ENCODE assay signal across 11 cellular contexts in genomic region chr18:71398530-71398929, GRCh38.
DNase-seq lines count a peak whose midpoint lies in the region; ATAC-seq and TF ChIP-seq lines count a peak whose summit lies in the region.
"Had no signal": no experiment of that assay in that cellular context is flagged by ENCODE, and none has a peak within 500 bp of the region (broad histone marks: within the 10 kb centered on the region; RNA-seq: fewer than 3 reads in every experiment).

No MANE protein-coding gene starts in this region.

- H3K4me3 Mint-ChIP-seq in chondrocyte (ENCODE audit: unreplicated experiment): no peak overlapping the region
- H3K4me3 Mint-ChIP-seq: HFFc6 had no signal

- no peak overlapping the region for H3K27ac Mint-ChIP-seq in chondrocyte (ENCODE audit: unreplicated experiment)
- H3K27ac Mint-ChIP-seq: HFFc6 had no signal

- H3K36me3 Mint-ChIP-seq in chondrocyte (ENCODE audit: low read depth): no peaks in the 10 kb centered on the region

- no peaks in the 10 kb centered on the region for H3K9me3 Mint-ChIP-seq in chondrocyte (ENCODE audit: low read depth)

- intact Hi-C loops in left colon (cut with DNase I, micrococcal nuclease): no loop called here

- no peaks in the 10 kb centered on the region for H3K4me1 Mint-ChIP-seq in chondrocyte (ENCODE audit: low read depth)

- ATAC-seq in left colon (no peak), HG02678 (IDR thresholded peaks at IDR 0.05; ENCODE audit: unreplicated experiment) (no peak)

- peak; percentile 9 for TF ChIP-seq CTCF in chondrocyte (IDR thresholded peaks at IDR 0.05)

- DNase-seq in DMS 273 (lab: John Stamatoyannopoulos, UW; ENCODE audit: unreplicated experiment) (peak; percentile 16), DMS 273 treated with DMSO at 0.1 percent for 48 hours (lab: John Stamatoyannopoulos, UW) (no peak), NCI-H510A treated with DMSO at 0.1 percent for 48 hours (lab: John Stamatoyannopoulos, UW) (peak; percentile 56), chondrocyte (ENCODE audit: low spot score) (no peak), nucleus accumbens (lab: John Stamatoyannopoulos, UW) (peak in 47 of 56 donors; percentile 3 to 76 (median 30)), activated gamma-delta T cell treated with Interleukin-2 at 50 U/mL for 16 hours (no peak), left colon (no peak)
- DNase-seq: 8988T, HFFc6, NCI-H1930 had no signal

- peaks cover 3% of the 10 kb centered on the region for H3K27me3 Mint-ChIP-seq in chondrocyte (ENCODE audit: low read depth)

Comparison
In these comparisons a context has a peak if more than half of its experiments do, and no peak if none do; other contexts are left out.
1. DNase-seq: peak in DMS 273 (single experiment), NCI-H510A treated with DMSO at 0.1 percent for 48 hours (single experiment) and nucleus accumbens (47 of 56); none in DMS 273 treated with DMSO at 0.1 percent for 48 hours (single experiment), chondrocyte (single experiment), activated gamma-delta T cell treated with Interleukin-2 at 50 U/mL for 16 hours (single experiment) and left colon (0 of 2).